Comparison of ENCODE assay signal across 19 cellular contexts in the genomic region with DNA sequence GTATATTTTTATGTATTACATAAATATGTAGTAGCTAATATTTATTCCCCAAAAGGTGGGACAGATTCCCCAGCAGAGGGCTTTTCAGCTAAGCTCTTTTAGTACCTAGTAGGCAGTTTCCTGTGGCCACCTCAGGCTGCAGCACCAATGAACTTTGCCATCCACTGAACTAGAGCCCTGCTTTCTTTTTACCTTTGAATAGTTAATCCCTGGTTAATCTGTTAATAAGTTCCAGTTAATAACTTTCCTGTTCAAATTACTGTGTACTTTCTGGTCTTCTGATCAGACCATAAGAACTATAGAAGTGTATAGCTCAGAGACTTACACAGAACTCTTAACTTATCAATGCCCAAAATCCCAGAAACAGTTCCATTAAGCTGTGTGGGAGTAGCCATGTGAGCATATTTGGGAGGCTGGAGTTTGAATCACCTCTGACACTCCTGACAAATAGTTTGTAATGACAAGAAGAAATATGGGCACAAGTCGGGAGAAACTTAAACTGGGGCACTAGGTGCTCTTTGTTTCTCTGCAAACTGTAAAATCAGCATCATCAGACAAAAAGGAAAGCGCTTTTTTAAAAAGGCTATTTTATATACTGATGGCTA. TPM values are rescaled to one million over a fixed set of nuclear protein-coding genes. Genes with fewer than 3 reads are reported as not detected.
A peak's percentile ranks its signal among the peaks of the same experiment; 100 is the strongest.
DNase-seq lines count a peak whose midpoint lies in the region; ATAC-seq, FAIRE-seq and TF ChIP-seq lines count a peak whose summit lies in the region.
"Had no signal": no experiment of that assay in that cellular context is flagged by ENCODE, and none has a peak within 500 bp of the region (broad histone marks: within the 10 kb centered on the region; RNA-seq: fewer than 3 reads in every experiment).

No MANE protein-coding gene starts in this region.

- H3K4me1 ChIP-seq in kidney (ENCODE audit: control insufficient read depth in 1 of 2, insufficient read depth in 1 of 2, low read depth in 1 of 2, low read length in 2 of 2), result peaks cover 4 to 25% of the 10 kb centered on the region in 2 donors
- H3K4me1 ChIP-seq in CD8-positive, alpha-beta memory T cell (ENCODE audit: insufficient read depth, low read length), result no peaks in the 10 kb centered on the region
- H3K4me1 ChIP-seq: BLaER1 had no signal

- H3K9me3 Mint-ChIP-seq in Calu3 (ENCODE audit: low read depth, unreplicated experiment), result no peaks in the 10 kb centered on the region
- peaks cover 3% of the 10 kb centered on the region for H3K9me3 Mint-ChIP-seq in nephron
- H3K9me3 Mint-ChIP-seq in CD8-positive, alpha-beta memory T cell, result no peaks in the 10 kb centered on the region

- CTCF ChIA-PET in Calu3 (lab: Charles Lee), result no interaction called here
- CTCF ChIA-PET in CD8-positive, alpha-beta memory T cell (lab: Charles Lee), result interaction anchor here (0.7 to 1.7 kb wide), 4 partner anchors 9 to 1158 kb away, joined by 3 to 5 read pairs (median 3); no protein-coding TSS in a partner anchor

- ATAC-seq in GM21786 (IDR thresholded peaks at IDR 0.05; ENCODE audit: unreplicated experiment) (no peak), HG02642 (IDR thresholded peaks at IDR 0.05; ENCODE audit: poor library complexity, unreplicated experiment) (no peak)

- TF ChIP-seq CTCF in Calu3 (IDR thresholded peaks at IDR 0.05; ENCODE audit: unreplicated experiment), result no peak
- TF ChIP-seq CTCF in kidney (IDR thresholded peaks at IDR 0.05; ENCODE audit: borderline replicate concordance, extremely low read depth, insufficient read depth), result no peak
- no peak for TF ChIP-seq CTCF in nephron (IDR thresholded peaks at IDR 0.05; ENCODE audit: unreplicated experiment in 3 of 3)

- H3K27me3 Mint-ChIP-seq in Calu3 (ENCODE audit: unreplicated experiment), result no peaks in the 10 kb centered on the region
- H3K27me3 Mint-ChIP-seq in nephron (ENCODE audit: low read depth), result no peaks in the 10 kb centered on the region
- no peaks in the 10 kb centered on the region for H3K27me3 Mint-ChIP-seq in CD8-positive, alpha-beta memory T cell
- H3K27me3 Mint-ChIP-seq: CD4-positive, alpha-beta memory T cell had no signal

- H3K36me3 ChIP-seq in kidney (ENCODE audit: control insufficient read depth in 1 of 2, insufficient read depth in 2 of 2, low read length in 2 of 2), result no peaks in the 10 kb centered on the region
- no peaks in the 10 kb centered on the region for H3K36me3 ChIP-seq in CD8-positive, alpha-beta memory T cell (ENCODE audit: insufficient read depth, low read length)

- no TSS peak for BruUV-seq in Calu3 (replicated peaks; lab: Mats Ljungman, UMichigan)

- no peak overlapping the region for H3K27ac Mint-ChIP-seq in Calu3 (ENCODE audit: unreplicated experiment)
- H3K27ac Mint-ChIP-seq in nephron, result peak overlapping the region; percentile 66 to 69 (median 67)
- H3K27ac Mint-ChIP-seq in CD8-positive, alpha-beta memory T cell, result peak overlapping the region in 4 of 8 donors; percentile 1 to 85 (median 36)

- intact Hi-C loops in Calu3 (cut with micrococcal nuclease; ENCODE audit: unreplicated experiment) (loop anchor here (10.0 kb wide), 1 partner anchor 223 kb away; no protein-coding TSS in a partner anchor), kidney (cut with DNase I) (no loop called here)

- POLR2A ChIA-PET in CD8-positive, alpha-beta memory T cell (lab: Charles Lee), result no interaction called here

- H3K9me3 ChIP-seq in kidney (ENCODE audit: control insufficient read depth in 1 of 2, low read length in 2 of 2), result no peaks in the 10 kb centered on the region
- no peaks in the 10 kb centered on the region for H3K9me3 ChIP-seq in CD8-positive, alpha-beta memory T cell (ENCODE audit: low read length)

- H3K27ac ChIP-seq in kidney (ENCODE audit: low read depth in 2 of 2, low read length in 2 of 2), result peak overlapping the region; percentile 45 to 73
- no peak overlapping the region for H3K27ac ChIP-seq in CD8-positive, alpha-beta memory T cell (ENCODE audit: low read depth, low read length)
- H3K27ac ChIP-seq: BLaER1, SK-N-MC had no signal

- H3K27me3 ChIP-seq in CD8-positive, alpha-beta memory T cell (ENCODE audit: insufficient read depth, low read length, poor library complexity, severe bottlenecking), result no peaks in the 10 kb centered on the region
- H3K27me3 ChIP-seq: BLaER1 had no signal

- DNase-seq in Calu3, result no peak
- DNase-seq in RCC 7860 (ENCODE audit: low spot score), result no peak
- no peak for DNase-seq in kidney
- no peak for DNase-seq in CD8-positive, alpha-beta memory T cell
- DNase-seq: CD4-positive, alpha-beta memory T cell; DMS79 treated with DMSO at 0.1 percent for 48 hours; HCEC 1CT; KG1; MV-4-11; NCI-H1694 treated with DMSO at 0.1 percent for 48 hours; NCI-H510A; NCI-H748 treated with DMSO at 0.1 percent for 48 hours; OCI-M1; SHP77 had no signal

- H3K4me1 Mint-ChIP-seq in Calu3 (ENCODE audit: low read depth, unreplicated experiment) (no peaks in the 10 kb centered on the region), nephron (peaks cover 4% of the 10 kb centered on the region)
- H3K4me1 Mint-ChIP-seq in CD8-positive, alpha-beta memory T cell, result peaks cover 13 to 46% (median 38%) of the 10 kb centered on the region in 3 donors

- H3K4me3 ChIP-seq in kidney (ENCODE audit: low read length in 2 of 2), result peak overlapping the region; percentile 21 to 40
- no peak overlapping the region for H3K4me3 ChIP-seq in CD8-positive, alpha-beta memory T cell (ENCODE audit: low read length)
- H3K4me3 ChIP-seq: BLaER1, SK-N-MC had no signal

- no peak overlapping the region for H3K9ac ChIP-seq in kidney (ENCODE audit: low read length in 2 of 2)
- H3K9ac ChIP-seq: BLaER1 had no signal

- H3K36me3 Mint-ChIP-seq in Calu3 (ENCODE audit: insufficient read depth, unreplicated experiment) (peaks cover 5% of the 10 kb centered on the region), nephron (ENCODE audit: low read depth) (peaks cover 30% of the 10 kb centered on the region)
- peaks cover 0 to 35% (median 8%) of the 10 kb centered on the region in 3 donors for H3K36me3 Mint-ChIP-seq in CD8-positive, alpha-beta memory T cell

- FAIRE-seq in RCC 7860 (lab: Jason Lieb, UNC) (peak; percentile 54), kidney (lab: Jason Lieb, UNC) (no peak)

- peak overlapping the region; percentile 2 for H3K4me3 Mint-ChIP-seq in Calu3 (ENCODE audit: low read depth, unreplicated experiment)
- H3K4me3 Mint-ChIP-seq in nephron, result no peak overlapping the region
- H3K4me3 Mint-ChIP-seq in CD8-positive, alpha-beta memory T cell, result no peak overlapping the region
- H3K4me3 Mint-ChIP-seq: CD4-positive, alpha-beta memory T cell had no signal

RNA-seq across cellular contexts. Expression of gene ASXL2, which starts 40.0 kb away (rescaled TPM):
- total RNA-seq in Calu3 (2022) (42.4 and 42.8 TPM in 2 replicates), kidney (41.0 TPM)
- 2.6 TPM for polyA plus RNA-seq in kidney (ENCODE audit: insufficient read depth, low read depth, low replicate concordance)
- 10 to 100 TPM; 67.5 to 72.7 TPM for total RNA-seq in CD8-positive, alpha-beta memory T cell
- polyA plus RNA-seq in CD8-positive, alpha-beta memory T cell, result 10.9 TPM
